Comparison of ENCODE assay signal across 1 cellular context in the genomic region with DNA sequence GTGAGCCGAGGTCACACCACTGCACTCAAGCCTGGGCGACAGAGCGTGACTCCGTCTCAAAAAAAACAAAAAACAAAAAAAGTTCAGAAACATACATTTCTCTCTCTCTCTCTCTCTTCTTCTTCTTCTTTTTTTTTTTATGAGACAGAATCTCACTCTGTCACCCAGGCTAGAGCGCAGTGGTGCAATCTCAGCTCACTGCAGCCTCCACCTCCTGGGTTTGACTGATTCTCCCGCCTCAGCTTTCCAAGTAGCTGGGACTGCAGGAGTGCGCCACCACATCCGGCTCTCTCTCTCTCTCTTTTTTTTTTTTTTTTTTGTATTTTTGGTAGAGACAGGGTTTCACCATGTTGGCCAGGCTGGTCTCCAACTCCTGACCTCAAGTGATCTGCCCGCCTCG. TPM values are rescaled to one million over a fixed set of nuclear protein-coding genes. Genes with fewer than 3 reads are reported as not detected.
"Had no signal": no experiment of that assay in that cellular context is flagged by ENCODE, and none has a peak within 500 bp of the region (broad histone marks: within the 10 kb centered on the region; RNA-seq: fewer than 3 reads in every experiment).

No MANE protein-coding gene starts in this region.

RNA-seq across cellular contexts. Expression of a gene that starts 16.8 kb away (rescaled TPM):
- total RNA-seq: smooth muscle cell had no signal
